ENCODE assay signal across 8 cellular contexts in genomic region chr14:51653096-51653814, GRCh38. TPM values are rescaled to one million over a fixed set of nuclear protein-coding genes. Genes with fewer than 3 reads are reported as not detected.
DNase-seq lines count a peak whose midpoint lies in the region; ATAC-seq, FAIRE-seq and TF ChIP-seq lines count a peak whose summit lies in the region.

No MANE protein-coding gene starts in this region.

- peak; percentile 62 for TF ChIP-seq CTCF in A673 (conservative IDR thresholded peaks at IDR 0.05; ENCODE audit: low read depth, low read length)
- no peak for TF ChIP-seq CTCF in GM13977 (IDR thresholded peaks at IDR 0.05; ENCODE audit: extremely low read depth, insufficient read depth, missing control alignments)
- TF ChIP-seq CTCF in nephron (IDR thresholded peaks at IDR 0.05; ENCODE audit: unreplicated experiment in 3 of 3), result peak; percentile 34 to 42 (median 41)
- no peak for TF ChIP-seq CTCF in omental fat pad (IDR thresholded peaks at IDR 0.05)

- H3K36me3 Mint-ChIP-seq in nephron (ENCODE audit: low read depth), result no peaks in the 10 kb centered on the region

- ATAC-seq in HG03439 (IDR thresholded peaks at IDR 0.05; ENCODE audit: unreplicated experiment) (no peak), omental fat pad (ENCODE audit: low FRiP score) (no peak)

- H3K4me1 ChIP-seq in A673 (ENCODE audit: insufficient read depth, low read length, poor library complexity, severe bottlenecking), result peaks cover 34% of the 10 kb centered on the region

- peak overlapping the region; percentile 94 to 99 (median 96) for H3K27ac Mint-ChIP-seq in nephron

- no TSS peak for BruUV-seq in A673 (replicated peaks; lab: Mats Ljungman, UMichigan)

- H3K4me3 Mint-ChIP-seq in nephron, result peak overlapping the region; percentile 89 to 95 (median 94)

- no peaks in the 10 kb centered on the region for H3K27me3 ChIP-seq in A673 (replicated peaks; ENCODE audit: insufficient read depth, low read depth, low read length, poor library complexity)

- H3K9me3 Mint-ChIP-seq in nephron, result no peaks in the 10 kb centered on the region

- CTCF ChIA-PET in A673 (lab: Charles Lee), result interaction anchor here (0.6 to 2.6 kb wide), 3 partner anchors 123 to 372 kb away, joined by 3 to 11 read pairs (median 6); no protein-coding TSS in a partner anchor

- FAIRE-seq in endometrium (lab: Jason Lieb, UNC), result peak; percentile 50

- POLR2A ChIA-PET in A673 (lab: Charles Lee; ENCODE audit: low non-redundant PET), result no interaction called here

- peaks cover 48% of the 10 kb centered on the region for H3K4me1 Mint-ChIP-seq in nephron

- H3K27me3 Mint-ChIP-seq in nephron (ENCODE audit: low read depth), result no peaks in the 10 kb centered on the region

- DNase-seq in A673 (ENCODE audit: low spot score), result peak; percentile 86
- DNase-seq in GM13977 (ENCODE audit: low spot score), result peak; percentile 20
- DNase-seq in SK-MEL-5 (ENCODE audit: low read depth, low spot score), result peak; percentile 55
- no peak for DNase-seq in SKM-1 treated with dmso at 0.1 percent for 144 hours (lab: John Stamatoyannopoulos, UW; ENCODE audit: unreplicated experiment)
- no peak for DNase-seq in omental fat pad (ENCODE audit: low spot score)

- H3K9me3 ChIP-seq in A673 (ENCODE audit: low read depth, low read length, poor library complexity, severe bottlenecking), result no peaks in the 10 kb centered on the region

- H3K36me3 ChIP-seq in A673 (ENCODE audit: insufficient read depth, low read length, poor library complexity, severe bottlenecking), result no peaks in the 10 kb centered on the region

- intact Hi-C loops in A673 (cut with micrococcal nuclease; ENCODE audit: unreplicated experiment), result loop anchor here (2.0 to 5.0 kb wide), 2 partner anchors 124 to 371 kb away; no protein-coding TSS in a partner anchor

- peak overlapping the region; percentile 95 for H3K4me3 ChIP-seq in A673 (ENCODE audit: low read depth, low read length, poor library complexity, severe bottlenecking)

- in situ Hi-C loops in GM13977 (cut with MboI; ENCODE audit: low pct_unique_long_range_greater_than_20kb, low sequenced_read_pairs, unreplicated experiment) (no loop called here), SK-MEL-5 (cut with HindIII; ENCODE audit: low pct_unique_long_range_greater_than_20kb, low sequenced_read_pairs) (no loop called here)

- peak overlapping the region; percentile 89 for H3K27ac ChIP-seq in A673 (ENCODE audit: low read depth, low read length, poor library complexity, severe bottlenecking)

RNA-seq across cellular contexts. Expression of gene FRMD6, which starts 1.5 kb away (rescaled TPM):
- total RNA-seq in A673 (2021) (22.0 and 27.6 TPM in 2 replicates), omental fat pad (10 to 100 TPM; 13.5 to 25.7 (median 19.3) TPM)
- total RNA-seq in SK-MEL-5 (2014; rRNA removed; shearing (Covaris generic)), result 45.5 and 46.0 TPM in 2 replicates
- 48.8 and 82.1 TPM in 2 replicates for polyA plus RNA-seq in SK-MEL-5 (2015; cell fraction: cytosol; rRNA removed)
- 62.1 and 88.2 TPM in 2 replicates for polyA plus RNA-seq in SK-MEL-5 (2015; cell fraction: nucleus; rRNA removed)

Comparison
In these comparisons a context has a peak if more than half of its experiments do, and no peak if none do; other contexts are left out.
1. DNase-seq: peak in A673 (single experiment), GM13977 (single experiment) and SK-MEL-5 (single experiment); none in SKM-1 treated with dmso at 0.1 percent for 144 hours (single experiment) and omental fat pad (single experiment).
2. CTCF ChIP-seq: peak in A673 (single experiment) and nephron (3 of 3); none in GM13977 (single experiment) and omental fat pad (0 of 3).